ENCODE assay signal across 17 cellular contexts in the genomic region with DNA sequence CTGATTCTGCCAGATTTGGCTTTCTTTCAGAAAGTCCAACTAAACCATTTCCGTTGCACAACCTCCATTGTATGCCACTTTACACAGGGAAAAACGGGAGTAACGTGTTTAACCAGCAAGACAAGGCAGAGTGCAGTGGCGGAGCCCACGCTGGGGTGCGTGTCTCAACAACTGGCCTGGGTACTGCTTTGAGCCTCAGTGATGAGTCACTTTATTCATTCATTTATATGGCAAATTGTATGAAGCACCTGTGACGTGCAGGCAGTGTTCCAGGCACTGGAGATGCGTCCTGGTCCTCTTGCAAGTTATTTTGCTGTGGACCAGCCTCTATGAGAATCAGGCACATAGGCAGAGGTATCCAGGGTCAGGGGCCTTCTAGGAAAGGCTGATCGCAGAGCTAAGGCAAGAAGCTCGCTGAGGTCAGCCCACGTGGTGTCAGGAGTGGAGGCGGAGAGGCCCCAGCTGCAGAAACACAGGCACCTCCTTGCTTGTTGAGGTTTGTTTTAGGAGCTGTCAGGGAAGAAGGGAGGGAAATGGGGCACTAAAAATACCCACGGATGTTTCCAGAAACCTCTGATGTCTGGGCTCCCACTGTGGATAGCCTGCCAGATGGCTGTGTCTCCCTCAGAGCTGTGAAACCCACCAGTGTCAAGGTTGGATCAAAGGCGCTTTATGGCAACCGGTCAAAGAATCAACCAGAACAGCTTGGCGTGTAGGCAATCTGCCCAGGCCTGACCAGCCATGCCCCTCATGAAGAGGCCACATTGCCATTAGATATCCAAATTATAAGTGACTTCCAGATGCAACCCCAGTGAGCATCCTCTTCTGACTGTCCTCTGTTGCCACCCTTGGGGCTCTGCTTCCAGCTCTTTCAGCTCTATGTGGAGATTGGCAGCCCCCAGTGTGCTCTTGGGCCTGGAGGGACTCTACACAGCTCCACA.
A peak's percentile ranks its signal among the peaks of the same experiment; 100 is the strongest.
DNase-seq lines count a peak whose midpoint lies in the region; ATAC-seq and TF ChIP-seq lines count a peak whose summit lies in the region.
"Had no signal": no experiment of that assay in that cellular context is flagged by ENCODE, and none has a peak within 500 bp of the region (broad histone marks: within the 10 kb centered on the region; RNA-seq: fewer than 3 reads in every experiment).

No MANE protein-coding gene starts in this region.

- no peak for ATAC-seq in CD4-positive, CD25-positive, alpha-beta regulatory T cell (ENCODE audit: low read depth in 2 of 2)
- ATAC-seq in HG03571 (IDR thresholded peaks at IDR 0.05; ENCODE audit: unreplicated experiment): no peak
- ATAC-seq in HG02588 (IDR thresholded peaks at IDR 0.05; ENCODE audit: unreplicated experiment): no peak

- H3K79me1 ChIP-seq in neuronal stem cell (ENCODE audit: low read depth, low read length): no peaks in the 10 kb centered on the region

- H4K91ac ChIP-seq in neuronal stem cell (ENCODE audit: low read depth, low read length, poor library complexity): no peak overlapping the region

- no peak overlapping the region for H2AK5ac ChIP-seq in neuronal stem cell (ENCODE audit: low read depth, low read length)

- no peak overlapping the region for H3K23ac ChIP-seq in neuronal stem cell (ENCODE audit: low read depth, low read length, poor library complexity)

- H3K27me3 ChIP-seq in CD4-positive, CD25-positive, alpha-beta regulatory T cell (ENCODE audit: control insufficient read depth, insufficient read depth, low read length): no peaks in the 10 kb centered on the region
- H3K27me3 ChIP-seq in neuronal stem cell (ENCODE audit: control insufficient read depth in 3 of 3, insufficient read depth in 3 of 3, low read depth in 1 of 3, low read length in 3 of 3): peaks cover 0 to 12% (median 0%) of the 10 kb centered on the region in 3 experiments
- H3K27me3 ChIP-seq: BE2C, esophagus muscularis mucosa had no signal

- H3K27ac Mint-ChIP-seq in CD4-positive, CD25-positive, alpha-beta regulatory T cell: peak overlapping the region; percentile 68 to 94 (median 87)
- H3K27ac Mint-ChIP-seq: HFFc6 had no signal

- no peak for TF ChIP-seq CTCF in LNCaP clone FGC (IDR thresholded peaks at IDR 0.05; ENCODE audit: control insufficient read depth, extremely low read depth, insufficient read depth)
- no peak for TF ChIP-seq CTCF in foreskin fibroblast (IDR thresholded peaks at IDR 0.05; ENCODE audit: low read depth, low read length)

- H3K18ac ChIP-seq in neuronal stem cell (ENCODE audit: low read length): peak overlapping the region; percentile 81

- no peak overlapping the region for H2BK12ac ChIP-seq in neuronal stem cell (ENCODE audit: low read length)

- peaks cover 23 to 62% (median 40%) of the 10 kb centered on the region in 4 donors for H3K4me1 Mint-ChIP-seq in CD4-positive, CD25-positive, alpha-beta regulatory T cell

- H2BK120ac ChIP-seq in neuronal stem cell (ENCODE audit: low read depth, low read length): no peak overlapping the region

- no peak overlapping the region for H2BK5ac ChIP-seq in neuronal stem cell (ENCODE audit: low read length)

- H4K8ac ChIP-seq in neuronal stem cell (ENCODE audit: low read depth, low read length): no peak overlapping the region

- no peak overlapping the region for H3K9ac ChIP-seq in neuronal stem cell (ENCODE audit: low read depth, low read length, poor library complexity)
- H3K9ac ChIP-seq: parathyroid adenoma, SK-N-SH had no signal

- no peaks in the 10 kb centered on the region for H3K27me3 Mint-ChIP-seq in CD4-positive, CD25-positive, alpha-beta regulatory T cell

- no peaks in the 10 kb centered on the region for H3K36me3 ChIP-seq in CD4-positive, CD25-positive, alpha-beta regulatory T cell (ENCODE audit: control insufficient read depth, insufficient read depth, low read length)
- no peaks in the 10 kb centered on the region for H3K36me3 ChIP-seq in neuronal stem cell (replicated peaks in 1 of 2; ENCODE audit: control insufficient read depth in 2 of 2, insufficient read depth in 2 of 2, low read length in 2 of 2)
- H3K36me3 ChIP-seq: BE2C, esophagus muscularis mucosa had no signal

- no CpG with 5 or more reads among the region's 16 CpGs for WGBS in neuronal stem cell (ENCODE audit: extremely low coverage in 2 of 2, insufficient read length in 2 of 2, insufficient replicate concordance in 1 of 2), 2 donors

- peaks cover 0 to 4% of the 10 kb centered on the region in 2 experiments for H3K9me3 ChIP-seq in CD4-positive, CD25-positive, alpha-beta regulatory T cell (ENCODE audit: control insufficient read depth in 2 of 2, low read length in 2 of 2)
- peaks cover 1 to 4% of the 10 kb centered on the region in 2 donors for H3K9me3 ChIP-seq in neuronal stem cell (replicated peaks in 1 of 2; ENCODE audit: control insufficient read depth in 2 of 2, insufficient read depth in 1 of 2, low read depth in 1 of 2, low read length in 2 of 2)
- H3K9me3 ChIP-seq: BE2C, SK-N-SH had no signal

- H3K27ac ChIP-seq in CD4-positive, CD25-positive, alpha-beta regulatory T cell (ENCODE audit: insufficient read depth, low read length, poor library complexity, severe bottlenecking): no peak overlapping the region
- no peak overlapping the region for H3K27ac ChIP-seq in neuronal stem cell (replicated peaks; ENCODE audit: low read length)
- H3K27ac ChIP-seq: esophagus muscularis mucosa, parathyroid adenoma had no signal

- no peak overlapping the region for H3K4ac ChIP-seq in neuronal stem cell (ENCODE audit: low read length)

- peaks cover 38% of the 10 kb centered on the region for H3K4me1 ChIP-seq in CD4-positive, CD25-positive, alpha-beta regulatory T cell (ENCODE audit: control insufficient read depth, insufficient read depth, low read length, poor library complexity, severe bottlenecking)
- peaks cover 0 to 7% of the 10 kb centered on the region in 2 donors for H3K4me1 ChIP-seq in neuronal stem cell (ENCODE audit: control insufficient read depth in 2 of 2, insufficient read depth in 1 of 2, low read depth in 1 of 2, low read length in 2 of 2)
- H3K4me1 ChIP-seq: BE2C, parathyroid adenoma had no signal

- no peak for DNase-seq in CD4-positive, CD25-positive, alpha-beta regulatory T cell
- DNase-seq in LNCaP clone FGC (ENCODE audit: low read depth) (peak; percentile 61), cerebellum (ENCODE audit: low spot score) (peak; percentile 44), neuronal stem cell (ENCODE audit: low spot score) (no peak), OCI-M1 (lab: John Stamatoyannopoulos, UW) (no peak), foreskin fibroblast (no peak)
- DNase-seq: activated effector memory CD4-positive, alpha-beta T cell treated with Interleukin-2 at 50 U/mL for 16 hours; BE2C; HFFc6; NCI-H748 treated with DMSO at 0.1 percent for 48 hours; SK-N-SH; stimulated activated CD4-positive, alpha-beta T cell treated with anti-CD3 and anti-CD28 coated beads, Interleukin-2, amount 100 ng/mL, for 24 hours had no signal

- no peak overlapping the region for H3K14ac ChIP-seq in neuronal stem cell (ENCODE audit: low read length)

- H3K36me3 Mint-ChIP-seq in CD4-positive, CD25-positive, alpha-beta regulatory T cell: peaks cover 4% of the 10 kb centered on the region

- H2AFZ ChIP-seq in neuronal stem cell (ENCODE audit: low read length): no peak overlapping the region
- H2AFZ ChIP-seq: parathyroid adenoma had no signal

- peaks cover 0 to 4% (median 1%) of the 10 kb centered on the region in 7 donors for H3K9me3 Mint-ChIP-seq in CD4-positive, CD25-positive, alpha-beta regulatory T cell

- no peak overlapping the region for H3K4me3 ChIP-seq in CD4-positive, CD25-positive, alpha-beta regulatory T cell (ENCODE audit: low read depth, low read length)
- no peak overlapping the region for H3K4me3 ChIP-seq in LNCaP clone FGC (ENCODE audit: low read depth, low read length)
- H3K4me3 ChIP-seq in neuronal stem cell (ENCODE audit: low read length in 2 of 2): no peak overlapping the region
- no peak overlapping the region for H3K4me3 ChIP-seq in foreskin fibroblast (ENCODE audit: low read depth in 1 of 2, low read length in 2 of 2)
- H3K4me3 ChIP-seq: esophagus muscularis mucosa, lung had no signal

- peak overlapping the region in 3 of 4 donors; percentile 32 to 59 (median 54) for H3K4me3 Mint-ChIP-seq in CD4-positive, CD25-positive, alpha-beta regulatory T cell
- H3K4me3 Mint-ChIP-seq: HFFc6 had no signal

- H3K4me2 ChIP-seq in neuronal stem cell (ENCODE audit: insufficient read depth, low read length, poor library complexity, severe bottlenecking): no peak overlapping the region
- H3K4me2 ChIP-seq: SK-N-SH had no signal

- no peak overlapping the region for H2BK15ac ChIP-seq in neuronal stem cell (ENCODE audit: low read length)

Comparison
In these comparisons a context has a peak if more than half of its experiments do, and no peak if none do; other contexts are left out.
1. DNase-seq: peak in LNCaP clone FGC (single experiment) and cerebellum (single experiment); none in CD4-positive, CD25-positive, alpha-beta regulatory T cell (0 of 3), neuronal stem cell (single experiment), OCI-M1 (single experiment) and foreskin fibroblast (0 of 2).